In the genomic region with DNA sequence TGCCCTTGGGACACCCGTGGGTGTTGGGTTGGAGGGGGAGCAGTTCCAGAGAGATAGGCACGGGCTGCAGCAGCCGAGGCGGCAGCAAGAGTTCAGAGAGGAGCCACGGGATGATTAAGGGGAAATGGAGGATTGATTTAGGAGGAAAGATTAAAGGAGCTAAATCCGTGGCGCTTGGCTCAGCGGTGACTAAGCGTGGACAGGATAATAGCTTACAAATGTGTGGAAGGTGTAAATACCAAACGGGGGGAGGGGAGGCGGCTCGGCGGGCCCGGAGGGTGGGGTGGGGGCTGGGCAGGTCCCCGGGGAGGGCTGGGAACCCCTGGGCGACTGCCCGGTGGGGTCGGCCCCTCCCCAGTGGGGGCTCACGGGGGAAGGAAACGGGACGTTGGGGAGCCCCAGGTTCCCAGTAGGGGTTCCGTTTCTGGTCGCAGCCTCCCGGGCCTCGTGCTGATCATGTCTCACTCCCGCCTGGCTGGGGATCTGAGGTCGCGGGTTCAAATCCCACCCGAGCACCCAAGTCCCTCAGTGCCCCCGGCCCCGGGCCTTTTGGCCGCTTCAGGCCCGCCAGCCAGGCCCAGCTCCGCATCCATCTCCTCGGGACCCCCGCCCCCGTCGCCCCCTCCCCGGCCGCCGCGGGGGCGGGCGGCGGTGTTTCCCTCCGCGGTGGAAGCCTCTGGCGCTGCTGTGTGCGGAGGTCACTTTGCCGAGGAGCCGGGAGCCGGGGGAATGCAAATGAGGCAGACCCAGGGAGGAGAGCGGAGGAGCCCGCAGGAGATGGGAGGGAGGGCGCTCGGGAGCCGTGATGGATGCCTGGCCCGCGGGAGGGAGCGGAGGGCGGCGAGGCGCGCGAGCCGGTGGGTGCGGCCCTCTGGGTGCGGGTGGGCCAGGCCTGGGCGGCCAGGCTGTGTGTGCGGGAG, we compare ENCODE assay signal across 9 cellular contexts. TPM values are rescaled to one million over a fixed set of nuclear protein-coding genes. Genes with fewer than 3 reads are reported as not detected.
DNase-seq lines count a peak whose midpoint lies in the region; ATAC-seq and TF ChIP-seq lines count a peak whose summit lies in the region.
"Had no signal": no experiment of that assay in that cellular context is flagged by ENCODE, and none has a peak within 500 bp of the region (broad histone marks: within the 10 kb centered on the region; RNA-seq: fewer than 3 reads in every experiment).

No MANE protein-coding gene starts in this region.

- H3K9me3 ChIP-seq in BLaER1 (no peaks in the 10 kb centered on the region), Loucy (ENCODE audit: insufficient read depth, low read depth, low read length) (no peaks in the 10 kb centered on the region), ectodermal cell (ENCODE audit: control insufficient read depth, low read length) (no peaks in the 10 kb centered on the region)
- H3K9me3 ChIP-seq in naive thymus-derived CD4-positive, alpha-beta T cell (ENCODE audit: control insufficient read depth in 2 of 3, low read length in 3 of 3), result no peaks in the 10 kb centered on the region

- peaks cover 0 to 2% (median 0%) of the 10 kb centered on the region in 11 donors for H3K9me3 Mint-ChIP-seq in naive thymus-derived CD4-positive, alpha-beta T cell
- no peaks in the 10 kb centered on the region for H3K9me3 Mint-ChIP-seq in activated CD4-positive, alpha-beta T cell treated with anti-CD3 and anti-CD28 coated beads for 36 hours (ENCODE audit: low read depth)
- no peaks in the 10 kb centered on the region for H3K9me3 Mint-ChIP-seq in activated T-helper 2 cell treated with anti-CD3 and anti-CD28 coated beads, Interferon-gamma antibody, Interleukin-2, Interleukin-4, amounts not matched to agents 10 μg/mL and 5 μg/mL and 100 μg/mL, durations not matched to agents 14 hours and 24 hours and 36 hours

- H3K27me3 ChIP-seq in BLaER1, result peaks cover 65% of the 10 kb centered on the region
- no peaks in the 10 kb centered on the region for H3K27me3 ChIP-seq in Loucy (ENCODE audit: insufficient read depth, low read length, poor library complexity, severe bottlenecking)
- H3K27me3 ChIP-seq in ectodermal cell (ENCODE audit: control insufficient read depth, insufficient read depth, low read length, poor library complexity, severe bottlenecking), result peaks cover 22% of the 10 kb centered on the region
- peaks cover 0 to 31% of the 10 kb centered on the region in 2 donors for H3K27me3 ChIP-seq in naive thymus-derived CD4-positive, alpha-beta T cell (ENCODE audit: control insufficient read depth in 2 of 2, insufficient read depth in 2 of 2, low read length in 2 of 2)

- H3K4me3 ChIP-seq in BLaER1, result no peak overlapping the region
- H3K4me3 ChIP-seq in Loucy (ENCODE audit: low read length, poor library complexity, severe bottlenecking), result no peak overlapping the region
- H3K4me3 ChIP-seq in ectodermal cell (ENCODE audit: insufficient read depth, low read depth, low read length), result peak overlapping the region; percentile 22
- no peak overlapping the region for H3K4me3 ChIP-seq in naive thymus-derived CD4-positive, alpha-beta T cell (ENCODE audit: low read length)

- H3K4me2 ChIP-seq in BLaER1, result peak overlapping the region; percentile 61
- no peak overlapping the region for H3K4me2 ChIP-seq in Loucy (ENCODE audit: low read depth, low read length, poor library complexity, severe bottlenecking)

- no peaks in the 10 kb centered on the region; the same call in 1 of the 2 replicates for H4K20me1 ChIP-seq in BLaER1
- no peaks in the 10 kb centered on the region for H4K20me1 ChIP-seq in Loucy (ENCODE audit: insufficient read depth, low read length, poor library complexity, severe bottlenecking)

- no peaks in the 10 kb centered on the region for H3K9me2 ChIP-seq in Loucy (replicated peaks; ENCODE audit: low read depth, low read length)

- peaks cover 51% of the 10 kb centered on the region for H3K4me1 ChIP-seq in BLaER1
- H3K4me1 ChIP-seq in Loucy (ENCODE audit: insufficient read depth, low read length, poor library complexity, severe bottlenecking), result peaks cover 11% of the 10 kb centered on the region
- H3K4me1 ChIP-seq in ectodermal cell (ENCODE audit: control insufficient read depth, insufficient read depth, low read length), result peaks cover 46% of the 10 kb centered on the region
- peaks cover 0 to 5% of the 10 kb centered on the region in 2 donors for H3K4me1 ChIP-seq in naive thymus-derived CD4-positive, alpha-beta T cell (ENCODE audit: control insufficient read depth in 2 of 2, insufficient read depth in 2 of 2, low read length in 2 of 2)

- H3K27ac ChIP-seq in BLaER1 (no peak overlapping the region), ectodermal cell (ENCODE audit: insufficient read depth, low read depth, low read length, poor library complexity, severe bottlenecking) (no peak overlapping the region)
- no peak overlapping the region for H3K27ac ChIP-seq in naive thymus-derived CD4-positive, alpha-beta T cell (ENCODE audit: low read depth, low read length)

- peak overlapping the region; percentile 12 to 78 (median 52) for H3K4me3 Mint-ChIP-seq in naive thymus-derived CD4-positive, alpha-beta T cell
- H3K4me3 Mint-ChIP-seq in activated CD4-positive, alpha-beta T cell treated with anti-CD3 and anti-CD28 coated beads for 36 hours, result no peak overlapping the region
- no peak overlapping the region for H3K4me3 Mint-ChIP-seq in activated T-helper 2 cell treated with anti-CD3 and anti-CD28 coated beads, Interferon-gamma antibody, Interleukin-2, Interleukin-4, amounts not matched to agents 10 μg/mL and 5 μg/mL and 100 μg/mL, durations not matched to agents 14 hours and 24 hours and 36 hours (ENCODE audit: low read depth)

- TF ChIP-seq CTCF in Loucy (conservative IDR thresholded peaks at IDR 0.05; ENCODE audit: low read length), result no peak

- peaks cover 3 to 23% (median 18%) of the 10 kb centered on the region in 7 donors for H3K4me1 Mint-ChIP-seq in naive thymus-derived CD4-positive, alpha-beta T cell
- peaks cover 10% of the 10 kb centered on the region for H3K4me1 Mint-ChIP-seq in activated CD4-positive, alpha-beta T cell treated with anti-CD3 and anti-CD28 coated beads for 36 hours
- H3K4me1 Mint-ChIP-seq in activated T-helper 2 cell treated with anti-CD3 and anti-CD28 coated beads, Interferon-gamma antibody, Interleukin-2, Interleukin-4, amounts not matched to agents 10 μg/mL and 5 μg/mL and 100 μg/mL, durations not matched to agents 14 hours and 24 hours and 36 hours (ENCODE audit: low read depth), result peaks cover 2% of the 10 kb centered on the region

- WGBS in ectodermal cell, 2 experiments, result 7 to 8% methylated on average over 70 of the region's 70 CpGs

- no peak overlapping the region for H3K27ac Mint-ChIP-seq in naive thymus-derived CD4-positive, alpha-beta T cell
- H3K27ac Mint-ChIP-seq in activated CD4-positive, alpha-beta T cell treated with anti-CD3 and anti-CD28 coated beads for 36 hours, result no peak overlapping the region
- no peak overlapping the region for H3K27ac Mint-ChIP-seq in activated T-helper 2 cell treated with anti-CD3 and anti-CD28 coated beads, Interferon-gamma antibody, Interleukin-2, Interleukin-4, amounts not matched to agents 10 μg/mL and 5 μg/mL and 100 μg/mL, durations not matched to agents 14 hours and 24 hours and 36 hours

- H3F3A ChIP-seq in Loucy (ENCODE audit: low read depth), result no peaks in the 10 kb centered on the region

- H3K36me3 Mint-ChIP-seq in naive thymus-derived CD4-positive, alpha-beta T cell, result no peaks in the 10 kb centered on the region
- no peaks in the 10 kb centered on the region for H3K36me3 Mint-ChIP-seq in activated CD4-positive, alpha-beta T cell treated with anti-CD3 and anti-CD28 coated beads for 36 hours (ENCODE audit: low read depth)
- no peaks in the 10 kb centered on the region for H3K36me3 Mint-ChIP-seq in activated T-helper 2 cell treated with anti-CD3 and anti-CD28 coated beads, Interferon-gamma antibody, Interleukin-2, Interleukin-4, amounts not matched to agents 10 μg/mL and 5 μg/mL and 100 μg/mL, durations not matched to agents 14 hours and 24 hours and 36 hours (ENCODE audit: low read depth)

- H3K9ac ChIP-seq in BLaER1 (no peak overlapping the region), Loucy (ENCODE audit: low read depth, low read length, poor library complexity, severe bottlenecking) (no peak overlapping the region)

- POLR2A ChIA-PET in naive thymus-derived CD4-positive, alpha-beta T cell (lab: Charles Lee), result no interaction called here
- POLR2A ChIA-PET in activated CD4-positive, alpha-beta T cell treated with anti-CD3 and anti-CD28 coated beads for 36 hours (lab: Charles Lee), result no interaction called here

- H3K27me3 Mint-ChIP-seq in naive thymus-derived CD4-positive, alpha-beta T cell, result peaks cover 71 to 85% (median 78%) of the 10 kb centered on the region in 5 donors
- H3K27me3 Mint-ChIP-seq in activated CD4-positive, alpha-beta T cell treated with anti-CD3 and anti-CD28 coated beads for 36 hours, result peaks cover 65% of the 10 kb centered on the region
- peaks cover 69% of the 10 kb centered on the region for H3K27me3 Mint-ChIP-seq in activated T-helper 2 cell treated with anti-CD3 and anti-CD28 coated beads, Interferon-gamma antibody, Interleukin-2, Interleukin-4, amounts not matched to agents 10 μg/mL and 5 μg/mL and 100 μg/mL, durations not matched to agents 14 hours and 24 hours and 36 hours (ENCODE audit: low read depth)

- DNase-seq in naive thymus-derived CD4-positive, alpha-beta T cell, result no peak
- DNase-seq in activated CD4-positive, alpha-beta T cell treated with anti-CD3 and anti-CD28 coated beads for 36 hours, result no peak
- no peak for DNase-seq in medulla oblongata (ENCODE audit: extremely low spot score)
- no peak for DNase-seq in activated T-helper 2 cell treated with anti-CD3 and anti-CD28 coated beads, Interferon-gamma antibody, Interleukin-2, Interleukin-4, amounts not matched to agents 10 μg/mL and 5 μg/mL and 100 μg/mL, durations not matched to agents 14 hours and 24 hours and 36 hours (ENCODE audit: low spot score)

- H3K79me2 ChIP-seq in Loucy (ENCODE audit: insufficient read depth, low read length), result no peaks in the 10 kb centered on the region

- H3K36me3 ChIP-seq in BLaER1, result no peaks in the 10 kb centered on the region
- no peaks in the 10 kb centered on the region for H3K36me3 ChIP-seq in Loucy (ENCODE audit: insufficient read depth, low read length)
- no peaks in the 10 kb centered on the region for H3K36me3 ChIP-seq in ectodermal cell (ENCODE audit: control insufficient read depth, insufficient read depth, low read length)
- H3K36me3 ChIP-seq in naive thymus-derived CD4-positive, alpha-beta T cell (ENCODE audit: control insufficient read depth in 2 of 3, insufficient read depth in 3 of 3, low read length in 3 of 3), result no peaks in the 10 kb centered on the region

- no peak for ATAC-seq in naive thymus-derived CD4-positive, alpha-beta T cell
- ATAC-seq in GM21786 (IDR thresholded peaks at IDR 0.05; ENCODE audit: unreplicated experiment), result no peak
- ATAC-seq in activated CD4-positive, alpha-beta T cell treated with anti-CD3 and anti-CD28 coated beads for 36 hours, result no peak

- intact Hi-C loops in naive thymus-derived CD4-positive, alpha-beta T cell (cut with micrococcal nuclease), result no loop called here
- intact Hi-C loops in activated CD4-positive, alpha-beta T cell treated with anti-CD3 and anti-CD28 coated beads for 36 hours (cut with DNase I, micrococcal nuclease), result no loop called here
- intact Hi-C loops in activated T-helper 2 cell treated with anti-CD3 and anti-CD28 coated beads, Interferon-gamma antibody, Interleukin-2, Interleukin-4, amounts not matched to agents 10 μg/mL and 5 μg/mL and 100 μg/mL, durations not matched to agents 14 hours and 24 hours and 36 hours (cut with micrococcal nuclease), result no loop called here

- CTCF ChIA-PET in naive thymus-derived CD4-positive, alpha-beta T cell (lab: Charles Lee), result interaction anchor here (1.9 to 2.4 kb wide), 2 partner anchors 7 to 13 kb away, joined by 5 to 11 read pairs; no protein-coding TSS in a partner anchor
- CTCF ChIA-PET in activated CD4-positive, alpha-beta T cell treated with anti-CD3 and anti-CD28 coated beads for 36 hours (lab: Charles Lee), result interaction anchor here (1.2 to 1.9 kb wide), 3 partner anchors 19 to 27 kb away, joined by 4 to 5 read pairs (median 5); a partner anchor contains a TSS

- H2AFZ ChIP-seq in Loucy (ENCODE audit: low read length), result peak overlapping the region; percentile 82; the same call in 1 of the 2 replicates

RNA-seq across cellular contexts. Expression of gene ASIC4, which starts 8.1 kb away (rescaled TPM):
- polyA plus RNA-seq in ectodermal cell (2013, experiment 1 of 4), result 0.80 TPM
- 1.1 TPM for polyA plus RNA-seq in ectodermal cell (2013, experiment 2 of 4)
- polyA plus RNA-seq in ectodermal cell (2013, experiment 3 of 4), result 0.80 TPM
- 1.1 TPM for polyA plus RNA-seq in ectodermal cell (2013, experiment 4 of 4)
- total RNA-seq in naive thymus-derived CD4-positive, alpha-beta T cell, result under 1 TPM in 4 of 5 experiments, not detected in 1; 0.12 to 0.49 (median 0.17) TPM
- not detected for polyA plus RNA-seq in naive thymus-derived CD4-positive, alpha-beta T cell
- total RNA-seq in activated CD4-positive, alpha-beta T cell treated with anti-CD3 and anti-CD28 coated beads for 36 hours, result not detected
- not detected in 2 replicates for total RNA-seq in activated T-helper 2 cell treated with anti-CD3 and anti-CD28 coated beads, Interferon-gamma antibody, Interleukin-2, Interleukin-4, amounts not matched to agents 10 μg/mL and 5 μg/mL and 100 μg/mL, durations not matched to agents 14 hours and 24 hours and 36 hours
- total RNA-seq: activated CD8-positive, alpha-beta memory T cell treated with anti-CD3 and anti-CD28 coated beads for 36 hours had no signal

RNA-seq across cellular contexts. Expression of gene CHPF, which starts 21.2 kb away (rescaled TPM):
- 19.8 TPM for polyA plus RNA-seq in ectodermal cell (2013, experiment 1 of 4)
- 18.4 TPM for polyA plus RNA-seq in ectodermal cell (2013, experiment 2 of 4)
- 15.7 TPM for polyA plus RNA-seq in ectodermal cell (2013, experiment 3 of 4)
- polyA plus RNA-seq in ectodermal cell (2013, experiment 4 of 4), result 18.2 TPM
- total RNA-seq in naive thymus-derived CD4-positive, alpha-beta T cell, result 10 to 100 TPM in 1 of 5 experiments, 1 to 10 TPM in 4; 4.3 to 15.3 (median 5.7) TPM
- polyA plus RNA-seq in naive thymus-derived CD4-positive, alpha-beta T cell, result 1 to 10 TPM; 4.1 to 7.8 TPM
- 10 to 100 TPM; 14.1 to 17.1 TPM for total RNA-seq in activated CD4-positive, alpha-beta T cell treated with anti-CD3 and anti-CD28 coated beads for 36 hours
- 40.2 and 41.9 TPM in 2 replicates for total RNA-seq in activated T-helper 2 cell treated with anti-CD3 and anti-CD28 coated beads, Interferon-gamma antibody, Interleukin-2, Interleukin-4, amounts not matched to agents 10 μg/mL and 5 μg/mL and 100 μg/mL, durations not matched to agents 14 hours and 24 hours and 36 hours

RNA-seq across cellular contexts. Expression of gene TMEM198, which starts 21.5 kb away (rescaled TPM):
- 1.6 TPM for polyA plus RNA-seq in ectodermal cell (2013, experiment 1 of 4)
- polyA plus RNA-seq in ectodermal cell (2013, experiment 2 of 4), result 2.7 TPM
- polyA plus RNA-seq in ectodermal cell (2013, experiment 3 of 4), result 2.7 TPM
- polyA plus RNA-seq in ectodermal cell (2013, experiment 4 of 4), result 2.8 TPM
- under 1 TPM in 4 of 5 experiments, not detected in 1; 0.45 to 0.69 (median 0.50) TPM for total RNA-seq in naive thymus-derived CD4-positive, alpha-beta T cell
- polyA plus RNA-seq in naive thymus-derived CD4-positive, alpha-beta T cell, result not detected
- total RNA-seq in activated CD4-positive, alpha-beta T cell treated with anti-CD3 and anti-CD28 coated beads for 36 hours, result 1 to 10 TPM; 2.4 to 2.7 TPM
- 3.8 and 4.9 TPM in 2 replicates for total RNA-seq in activated T-helper 2 cell treated with anti-CD3 and anti-CD28 coated beads, Interferon-gamma antibody, Interleukin-2, Interleukin-4, amounts not matched to agents 10 μg/mL and 5 μg/mL and 100 μg/mL, durations not matched to agents 14 hours and 24 hours and 36 hours

RNA-seq across cellular contexts. Expression of gene GMPPA, which starts 23.7 kb away (rescaled TPM):
- polyA plus RNA-seq in ectodermal cell (2013, experiment 1 of 4), result 25.1 TPM
- polyA plus RNA-seq in ectodermal cell (2013, experiment 2 of 4), result 26.5 TPM
- 20.1 TPM for polyA plus RNA-seq in ectodermal cell (2013, experiment 3 of 4)
- 19.6 TPM for polyA plus RNA-seq in ectodermal cell (2013, experiment 4 of 4)
- total RNA-seq in naive thymus-derived CD4-positive, alpha-beta T cell, result 10 to 100 TPM; 22.4 to 58.3 (median 37.2) TPM
- 10 to 100 TPM; 11.8 to 23.8 TPM for polyA plus RNA-seq in naive thymus-derived CD4-positive, alpha-beta T cell
- 10 to 100 TPM; 35.2 to 35.5 TPM for total RNA-seq in activated CD4-positive, alpha-beta T cell treated with anti-CD3 and anti-CD28 coated beads for 36 hours
- 52.0 and 52.9 TPM in 2 replicates for total RNA-seq in activated T-helper 2 cell treated with anti-CD3 and anti-CD28 coated beads, Interferon-gamma antibody, Interleukin-2, Interleukin-4, amounts not matched to agents 10 μg/mL and 5 μg/mL and 100 μg/mL, durations not matched to agents 14 hours and 24 hours and 36 hours

RNA-seq across cellular contexts. Expression of gene OBSL1, which starts 49.0 kb away (rescaled TPM):
- polyA plus RNA-seq in ectodermal cell (2013, experiment 1 of 4), result 77.4 TPM
- 82.3 TPM for polyA plus RNA-seq in ectodermal cell (2013, experiment 2 of 4)
- polyA plus RNA-seq in ectodermal cell (2013, experiment 3 of 4), result 66.5 TPM
- polyA plus RNA-seq in ectodermal cell (2013, experiment 4 of 4), result 79.2 TPM
- total RNA-seq in naive thymus-derived CD4-positive, alpha-beta T cell, result 1 to 10 TPM in 2 of 5 experiments, under 1 TPM in 1, not detected in 2; 0.19 to 7.1 (median 4.0) TPM
- polyA plus RNA-seq in naive thymus-derived CD4-positive, alpha-beta T cell, result not detected
- 1 to 10 TPM; 1.0 to 1.9 TPM for total RNA-seq in activated CD4-positive, alpha-beta T cell treated with anti-CD3 and anti-CD28 coated beads for 36 hours
- total RNA-seq in activated T-helper 2 cell treated with anti-CD3 and anti-CD28 coated beads, Interferon-gamma antibody, Interleukin-2, Interleukin-4, amounts not matched to agents 10 μg/mL and 5 μg/mL and 100 μg/mL, durations not matched to agents 14 hours and 24 hours and 36 hours, result 0.37 and 0.59 TPM in 2 replicates

Comparison
In these comparisons a context has a peak if more than half of its experiments do, and no peak if none do; other contexts are left out.
1. H3K4me3 Mint-ChIP-seq: peak in naive thymus-derived CD4-positive, alpha-beta T cell (10 of 10); none in activated CD4-positive, alpha-beta T cell treated with anti-CD3 and anti-CD28 coated beads for 36 hours (single experiment) and activated T-helper 2 cell treated with anti-CD3 and anti-CD28 coated beads, Interferon-gamma antibody, Interleukin-2, Interleukin-4, amounts not matched to agents 10 μg/mL and 5 μg/mL and 100 μg/mL, durations not matched to agents 14 hours and 24 hours and 36 hours (single experiment).